ENCODE assay signal across 1 cellular context in the genomic region with DNA sequence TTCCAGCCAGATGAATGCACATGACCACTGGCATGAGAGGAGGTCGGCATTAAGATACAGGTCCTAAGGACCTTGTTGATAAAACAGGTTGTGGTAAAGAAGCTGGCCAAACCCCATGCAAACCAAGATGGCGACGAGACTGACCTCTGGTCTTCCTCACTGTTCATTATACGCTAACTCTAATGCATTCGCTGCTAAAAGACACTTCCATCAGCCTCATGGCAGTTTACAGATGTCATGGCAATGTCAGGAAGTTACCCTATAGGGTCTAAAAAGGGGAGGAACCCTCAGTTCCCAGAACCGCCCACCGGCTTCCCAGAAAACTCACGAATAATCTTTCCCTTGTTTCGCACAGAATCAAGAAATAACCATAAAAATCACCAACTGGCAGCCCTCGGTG.
TF ChIP-seq lines count a peak whose summit lies in the region.

No MANE protein-coding gene starts in this region.

TF ChIP-seq in K562, 482 proteins besides CTCF, POLR2A, EP300 and RAD21 (continues in another document):
- TF ChIP-seq YY1 (IDR thresholded peaks at IDR 0.05; ENCODE audit: borderline replicate concordance in 1 of 3, control insufficient read depth in 1 of 3, extremely low read depth in 1 of 3, insufficient read depth in 3 of 3, insufficient read length in 1 of 3, insufficient replicate concordance in 2 of 3, low read depth in 1 of 3, low read length in 2 of 3) (peak in 2 of 3 experiments; percentile 11 to 75), ZFP30 (CRISPR knock-in tag; IDR thresholded peaks at IDR 0.05; ENCODE audit: borderline replicate concordance) (no peak), MEIS2 (IDR thresholded peaks at IDR 0.05; ENCODE audit: partially characterized antibody) (peak; percentile 60), ZNF217 (CRISPR knock-in tag; IDR thresholded peaks at IDR 0.05) (no peak), ZNF212 (CRISPR knock-in tag; IDR thresholded peaks at IDR 0.05) (no peak), EP400 (IDR thresholded peaks at IDR 0.05) (peak; percentile 15; the same call in 1 of the 2 replicates), NCOR1 (IDR thresholded peaks at IDR 0.05) (0 out of 2 replicates have a peak, but pooled peaks have one; percentile 7), NR2C1 (IDR thresholded peaks at IDR 0.05) (no peak), NR2C1 (tag; IDR thresholded peaks at IDR 0.05) (0 out of 2 replicates have a peak, but pooled peaks have one; percentile 10), MBD2 (IDR thresholded peaks at IDR 0.05; ENCODE audit: borderline replicate concordance, low read depth) (no peak), MYBL2 (IDR thresholded peaks at IDR 0.05; ENCODE audit: low read depth) (no peak), MYBL2 (CRISPR knock-in tag; IDR thresholded peaks at IDR 0.05; ENCODE audit: borderline replicate concordance) (no peak), RBFOX2 (IDR thresholded peaks at IDR 0.05; ENCODE audit: low read depth, low read length) (0 out of 2 replicates have a peak, but pooled peaks have one; percentile 40), XRCC5 (IDR thresholded peaks at IDR 0.05; ENCODE audit: low read depth, low read length) (no peak), RFX1 (IDR thresholded peaks at IDR 0.05) (peak; percentile 63), NFRKB (IDR thresholded peaks at IDR 0.05; ENCODE audit: low read depth) (peak; percentile 90), SIN3A (IDR thresholded peaks at IDR 0.05; ENCODE audit: borderline replicate concordance in 2 of 2, control insufficient read depth in 1 of 2, low read depth in 2 of 2, low read length in 2 of 2) (no peak), L3MBTL2 (IDR thresholded peaks at IDR 0.05) (peak; percentile 52; the same call in 1 of the 2 replicates), MYC (IDR thresholded peaks at IDR 0.05; ENCODE audit: low read depth, low read length) (peak; percentile 45; the same call in 1 of the 2 replicates), MYC (CRISPR knock-in tag; IDR thresholded peaks at IDR 0.05; ENCODE audit: borderline replicate concordance, low read depth) (no peak), NR4A1 (CRISPR knock-in tag; IDR thresholded peaks at IDR 0.05) (no peak), NR4A1 (tag; IDR thresholded peaks at IDR 0.05) (peak; percentile 76), SRF (CRISPR knock-in tag; IDR thresholded peaks at IDR 0.05) (peak in 1 of 2 experiments; percentile 75; a peak in 1 of 4 replicates), ZNF324 (CRISPR knock-in tag; IDR thresholded peaks at IDR 0.05) (no peak), SMAD1 (IDR thresholded peaks at IDR 0.05; ENCODE audit: low read depth, low read length, partially characterized antibody) (no peak), WHSC1 (IDR thresholded peaks at IDR 0.05; ENCODE audit: low read length) (no peak), ZNF407 (IDR thresholded peaks at IDR 0.05; ENCODE audit: low read depth) (no peak), ERF (CRISPR knock-in tag; IDR thresholded peaks at IDR 0.05) (no peak), PKNOX1 (IDR thresholded peaks at IDR 0.05) (peak; percentile 61), ARID1B (IDR thresholded peaks at IDR 0.05) (0 out of 2 replicates have a peak, but pooled peaks have one; percentile 8), GATAD2A (IDR thresholded peaks at IDR 0.05) (no peak), NR2C2 (CRISPR knock-in tag; IDR thresholded peaks at IDR 0.05) (no peak), NR2C2 (tag; IDR thresholded peaks at IDR 0.05) (0 out of 2 replicates have a peak, but pooled peaks have one; percentile 7), CREB3 (tag; conservative IDR thresholded peaks at IDR 0.05; ENCODE audit: low read depth) (0 out of 2 replicates have a peak, but pooled peaks have one; percentile 41)
- TF ChIP-seq, protein P1, sequence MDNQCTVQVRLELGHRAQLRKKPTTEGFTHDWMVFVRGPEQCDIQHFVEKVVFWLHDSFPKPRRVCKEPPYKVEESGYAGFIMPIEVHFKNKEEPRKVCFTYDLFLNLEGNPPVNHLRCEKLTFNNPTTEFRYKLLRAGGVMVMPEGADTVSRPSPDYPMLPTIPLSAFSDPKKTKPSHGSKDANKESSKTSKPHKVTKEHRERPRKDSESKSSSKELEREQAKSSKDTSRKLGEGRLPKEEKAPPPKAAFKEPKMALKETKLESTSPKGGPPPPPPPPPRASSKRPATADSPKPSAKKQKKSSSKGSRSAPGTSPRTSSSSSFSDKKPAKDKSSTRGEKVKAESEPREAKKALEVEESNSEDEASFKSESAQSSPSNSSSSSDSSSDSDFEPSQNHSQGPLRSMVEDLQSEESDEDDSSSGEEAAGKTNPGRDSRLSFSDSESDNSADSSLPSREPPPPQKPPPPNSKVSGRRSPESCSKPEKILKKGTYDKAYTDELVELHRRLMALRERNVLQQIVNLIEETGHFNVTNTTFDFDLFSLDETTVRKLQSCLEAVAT (IDR thresholded peaks at IDR 0.05) = no peak
- TF ChIP-seq, protein P2, sequence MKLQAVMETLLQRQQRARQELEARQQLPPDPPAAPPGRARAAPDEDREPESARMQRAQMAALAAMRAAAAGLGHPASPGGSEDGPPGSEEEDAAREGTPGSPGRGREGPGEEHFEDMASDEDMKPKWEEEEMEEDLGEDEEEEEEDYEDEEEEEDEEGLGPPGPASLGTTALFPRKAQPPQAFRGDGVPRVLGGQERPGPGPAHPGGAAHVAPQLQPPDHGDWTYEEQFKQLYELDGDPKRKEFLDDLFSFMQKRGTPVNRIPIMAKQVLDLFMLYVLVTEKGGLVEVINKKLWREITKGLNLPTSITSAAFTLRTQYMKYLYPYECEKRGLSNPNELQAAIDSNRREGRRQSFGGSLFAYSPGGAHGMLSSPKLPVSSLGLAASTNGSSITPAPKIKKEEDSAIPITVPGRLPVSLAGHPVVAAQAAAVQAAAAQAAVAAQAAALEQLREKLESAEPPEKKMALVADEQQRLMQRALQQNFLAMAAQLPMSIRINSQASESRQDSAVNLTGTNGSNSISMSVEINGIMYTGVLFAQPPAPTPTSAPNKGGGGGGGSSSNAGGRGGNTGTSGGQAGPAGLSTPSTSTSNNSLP (IDR thresholded peaks at IDR 0.05; ENCODE audit: borderline replicate concordance, low read depth, low read length) = 0 out of 2 replicates have a peak, but pooled peaks have one; percentile 19
- TF ChIP-seq, protein P3, sequence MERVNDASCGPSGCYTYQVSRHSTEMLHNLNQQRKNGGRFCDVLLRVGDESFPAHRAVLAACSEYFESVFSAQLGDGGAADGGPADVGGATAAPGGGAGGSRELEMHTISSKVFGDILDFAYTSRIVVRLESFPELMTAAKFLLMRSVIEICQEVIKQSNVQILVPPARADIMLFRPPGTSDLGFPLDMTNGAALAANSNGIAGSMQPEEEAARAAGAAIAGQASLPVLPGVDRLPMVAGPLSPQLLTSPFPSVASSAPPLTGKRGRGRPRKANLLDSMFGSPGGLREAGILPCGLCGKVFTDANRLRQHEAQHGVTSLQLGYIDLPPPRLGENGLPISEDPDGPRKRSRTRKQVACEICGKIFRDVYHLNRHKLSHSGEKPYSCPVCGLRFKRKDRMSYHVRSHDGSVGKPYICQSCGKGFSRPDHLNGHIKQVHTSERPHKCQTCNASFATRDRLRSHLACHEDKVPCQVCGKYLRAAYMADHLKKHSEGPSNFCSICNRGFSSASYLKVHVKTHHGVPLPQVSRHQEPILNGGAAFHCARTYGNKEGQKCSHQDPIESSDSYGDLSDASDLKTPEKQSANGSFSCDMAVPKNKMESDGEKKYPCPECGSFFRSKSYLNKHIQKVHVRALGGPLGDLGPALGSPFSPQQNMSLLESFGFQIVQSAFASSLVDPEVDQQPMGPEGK (CRISPR knock-in tag; IDR thresholded peaks at IDR 0.05; ENCODE audit: borderline replicate concordance) = no peak
- TF ChIP-seq, protein P4, sequence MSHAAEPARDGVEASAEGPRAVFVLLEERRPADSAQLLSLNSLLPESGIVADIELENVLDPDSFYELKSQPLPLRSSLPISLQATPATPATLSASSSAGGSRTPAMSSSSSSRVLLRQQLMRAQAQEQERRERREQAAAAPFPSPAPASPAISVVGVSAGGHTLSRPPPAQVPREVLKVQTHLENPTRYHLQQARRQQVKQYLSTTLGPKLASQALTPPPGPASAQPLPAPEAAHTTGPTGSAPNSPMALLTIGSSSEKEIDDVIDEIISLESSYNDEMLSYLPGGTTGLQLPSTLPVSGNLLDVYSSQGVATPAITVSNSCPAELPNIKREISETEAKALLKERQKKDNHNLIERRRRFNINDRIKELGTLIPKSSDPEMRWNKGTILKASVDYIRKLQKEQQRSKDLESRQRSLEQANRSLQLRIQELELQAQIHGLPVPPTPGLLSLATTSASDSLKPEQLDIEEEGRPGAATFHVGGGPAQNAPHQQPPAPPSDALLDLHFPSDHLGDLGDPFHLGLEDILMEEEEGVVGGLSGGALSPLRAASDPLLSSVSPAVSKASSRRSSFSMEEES (CRISPR knock-in tag; IDR thresholded peaks at IDR 0.05) = no peak
- TF ChIP-seq, protein P5, sequence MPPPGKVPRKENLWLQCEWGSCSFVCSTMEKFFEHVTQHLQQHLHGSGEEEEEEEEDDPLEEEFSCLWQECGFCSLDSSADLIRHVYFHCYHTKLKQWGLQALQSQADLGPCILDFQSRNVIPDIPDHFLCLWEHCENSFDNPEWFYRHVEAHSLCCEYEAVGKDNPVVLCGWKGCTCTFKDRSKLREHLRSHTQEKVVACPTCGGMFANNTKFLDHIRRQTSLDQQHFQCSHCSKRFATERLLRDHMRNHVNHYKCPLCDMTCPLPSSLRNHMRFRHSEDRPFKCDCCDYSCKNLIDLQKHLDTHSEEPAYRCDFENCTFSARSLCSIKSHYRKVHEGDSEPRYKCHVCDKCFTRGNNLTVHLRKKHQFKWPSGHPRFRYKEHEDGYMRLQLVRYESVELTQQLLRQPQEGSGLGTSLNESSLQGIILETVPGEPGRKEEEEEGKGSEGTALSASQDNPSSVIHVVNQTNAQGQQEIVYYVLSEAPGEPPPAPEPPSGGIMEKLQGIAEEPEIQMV (tag; conservative IDR thresholded peaks at IDR 0.05; ENCODE audit: low read depth) = 0 out of 2 replicates have a peak, but pooled peaks have one; percentile 14
- TF ChIP-seq, protein P6, sequence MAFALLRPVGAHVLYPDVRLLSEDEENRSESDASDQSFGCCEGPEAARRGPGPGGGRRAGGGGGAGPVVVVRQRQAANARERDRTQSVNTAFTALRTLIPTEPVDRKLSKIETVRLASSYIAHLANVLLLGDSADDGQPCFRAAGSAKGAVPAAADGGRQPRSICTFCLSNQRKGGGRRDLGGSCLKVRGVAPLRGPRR (CRISPR knock-in tag; IDR thresholded peaks at IDR 0.05) = no peak
